ENCODE assay signal across 3 cellular contexts in genomic region chr1:165375623-165376022, GRCh38.
TF ChIP-seq lines count a peak whose summit lies in the region.

No MANE protein-coding gene starts in this region.

TF ChIP-seq in IMR-90, 13 proteins besides CTCF, POLR2A, EP300 and RAD21:
- no peak for TF ChIP-seq MAFK (IDR thresholded peaks at IDR 0.05; ENCODE audit: low read depth, low read length)

TF ChIP-seq in H1, 55 proteins besides CTCF, POLR2A, EP300 and RAD21:
- no peak for TF ChIP-seq HDAC6 (IDR thresholded peaks at IDR 0.05; ENCODE audit: low read depth, low read length)
- TF ChIP-seq TCF12 (IDR thresholded peaks at IDR 0.05; ENCODE audit: low read depth, low read length) = no peak
- no peak for TF ChIP-seq CBX8 (IDR thresholded peaks at IDR 0.05; ENCODE audit: borderline replicate concordance, low read depth, low read length)
- no peak for TF ChIP-seq NANOG (IDR thresholded peaks at IDR 0.05; ENCODE audit: insufficient read depth, low read depth, low read length, poor library complexity, severe bottlenecking)
- no peak for TF ChIP-seq CHD1 (IDR thresholded peaks at IDR 0.05; ENCODE audit: low read depth, low read length)
- TF ChIP-seq USF2 (IDR thresholded peaks at IDR 0.05; ENCODE audit: low read length) = no peak
- no peak for TF ChIP-seq E2F6 (IDR thresholded peaks at IDR 0.05)
- no peak for TF ChIP-seq SP2 (IDR thresholded peaks at IDR 0.05; ENCODE audit: low read length)
- no peak for TF ChIP-seq CHD7 (IDR thresholded peaks at IDR 0.05; ENCODE audit: insufficient replicate concordance, low read length)
- TF ChIP-seq PHF8 (conservative IDR thresholded peaks at IDR 0.05; ENCODE audit: low read depth, low read length) = no peak
- TF ChIP-seq NRF1 (IDR thresholded peaks at IDR 0.05; ENCODE audit: low read depth, low read length) = no peak
- TF ChIP-seq FOSL1 (IDR thresholded peaks at IDR 0.05; ENCODE audit: insufficient read depth, low read depth, low read length) = no peak
- TF ChIP-seq RBBP5 (IDR thresholded peaks at IDR 0.05; ENCODE audit: borderline replicate concordance, low read depth, low read length) = no peak
- TF ChIP-seq SIX5 (IDR thresholded peaks at IDR 0.05; ENCODE audit: low read depth, low read length) = no peak

TF ChIP-seq in neural cell, 6 proteins besides CTCF, POLR2A, EP300 and RAD21:
- TF ChIP-seq EZH2 (IDR thresholded peaks at IDR 0.05; ENCODE audit: borderline replicate concordance, insufficient read depth, low read length, poor library complexity, severe bottlenecking) (no peak), POLR2AphosphoS5 (IDR thresholded peaks at IDR 0.05) (no peak), MXI1 (conservative IDR thresholded peaks at IDR 0.05; ENCODE audit: poor library complexity, severe bottlenecking) (no peak), REST (IDR thresholded peaks at IDR 0.05; ENCODE audit: borderline replicate concordance) (no peak), SMC3 (conservative IDR thresholded peaks at IDR 0.05; ENCODE audit: poor library complexity) (no peak), TAF1 (IDR thresholded peaks at IDR 0.05; ENCODE audit: low read depth) (no peak)
